In the genomic region with DNA sequence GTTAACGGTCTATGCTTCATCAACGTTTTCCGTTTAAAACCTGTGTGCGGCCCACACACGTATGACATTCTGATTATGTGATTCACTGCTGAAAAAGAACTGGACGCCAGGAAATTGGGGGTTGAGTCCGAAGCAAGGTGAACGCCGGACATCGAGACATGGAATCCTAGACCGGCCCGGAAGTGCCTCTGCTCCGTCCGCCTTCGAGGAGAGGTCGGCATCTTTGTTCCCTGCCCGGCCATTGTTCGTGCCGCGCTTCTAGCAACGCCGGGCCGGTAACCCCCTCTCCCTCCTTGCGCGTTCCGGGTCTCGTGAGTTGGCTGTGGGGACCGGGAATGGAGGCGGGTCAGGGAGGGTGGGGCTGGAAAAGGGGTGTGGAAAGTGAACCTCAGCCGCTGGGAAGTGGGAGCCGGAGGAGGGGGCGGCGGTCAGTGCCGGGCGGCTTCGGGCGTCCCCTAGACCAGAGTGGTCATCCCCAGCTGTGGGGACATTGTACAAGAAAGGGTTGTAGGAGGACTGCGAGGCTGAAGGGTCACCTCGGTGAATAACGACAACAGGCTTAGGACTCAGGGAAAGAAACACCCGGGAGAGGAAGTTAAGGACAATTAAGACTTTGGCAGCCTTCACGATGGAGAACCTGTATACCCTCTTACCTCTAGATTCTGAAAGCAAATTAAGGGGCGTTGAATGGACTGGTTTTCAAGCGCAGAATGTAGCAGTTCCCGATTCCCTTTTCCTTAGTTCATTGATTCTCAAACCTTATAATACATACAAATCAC, we compare ENCODE assay signal across 1 cellular context.
TF ChIP-seq lines count a peak whose summit lies in the region.

Gene ZSCAN9 (plus strand): TSS at position 220 of the 779 bp plus-strand sequence. CDS start 1,810 bp downstream, outside the sequence.

TF ChIP-seq in K562, 482 proteins besides CTCF, POLR2A, EP300 and RAD21 (continued from another document and continues in another):
- TF ChIP-seq, protein P1, sequence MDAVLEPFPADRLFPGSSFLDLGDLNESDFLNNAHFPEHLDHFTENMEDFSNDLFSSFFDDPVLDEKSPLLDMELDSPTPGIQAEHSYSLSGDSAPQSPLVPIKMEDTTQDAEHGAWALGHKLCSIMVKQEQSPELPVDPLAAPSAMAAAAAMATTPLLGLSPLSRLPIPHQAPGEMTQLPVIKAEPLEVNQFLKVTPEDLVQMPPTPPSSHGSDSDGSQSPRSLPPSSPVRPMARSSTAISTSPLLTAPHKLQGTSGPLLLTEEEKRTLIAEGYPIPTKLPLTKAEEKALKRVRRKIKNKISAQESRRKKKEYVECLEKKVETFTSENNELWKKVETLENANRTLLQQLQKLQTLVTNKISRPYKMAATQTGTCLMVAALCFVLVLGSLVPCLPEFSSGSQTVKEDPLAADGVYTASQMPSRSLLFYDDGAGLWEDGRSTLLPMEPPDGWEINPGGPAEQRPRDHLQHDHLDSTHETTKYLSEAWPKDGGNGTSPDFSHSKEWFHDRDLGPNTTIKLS (IDR thresholded peaks at IDR 0.05; ENCODE audit: borderline replicate concordance, low read depth) = peak; percentile 88
- 0 out of 2 replicates have a peak, but pooled peaks have one; percentile 59 for TF ChIP-seq HEY1 (CRISPR knock-in tag; IDR thresholded peaks at IDR 0.05; ENCODE audit: borderline replicate concordance)
- TF ChIP-seq PTRF (tag; IDR thresholded peaks at IDR 0.05) = no peak
- peak in 1 of 2 experiments; percentile 98; a peak in 2 of 4 replicates for TF ChIP-seq KDM4B (IDR thresholded peaks at IDR 0.05; ENCODE audit: borderline replicate concordance in 2 of 2, low read depth in 1 of 2)
- 0 out of 2 replicates have a peak, but pooled peaks have one; percentile 65 for TF ChIP-seq KLF13 (tag; IDR thresholded peaks at IDR 0.05; ENCODE audit: borderline replicate concordance, low read depth)
- TF ChIP-seq TCF3 (CRISPR knock-in tag; IDR thresholded peaks at IDR 0.05) = 0 out of 2 replicates have a peak, but pooled peaks have one; percentile 27
- TF ChIP-seq TCF7 (IDR thresholded peaks at IDR 0.05; ENCODE audit: borderline replicate concordance) = peak; percentile 91
- peak; percentile 17; the same call in 1 of the 2 replicates for TF ChIP-seq RAD51 (IDR thresholded peaks at IDR 0.05; ENCODE audit: borderline replicate concordance, low read depth)
- TF ChIP-seq RNF2 (IDR thresholded peaks at IDR 0.05) = peak; percentile 93
- TF ChIP-seq ZNF263 (CRISPR knock-in tag; IDR thresholded peaks at IDR 0.05; ENCODE audit: borderline replicate concordance) = peak; percentile 36; the same call in 1 of the 2 replicates
- TF ChIP-seq HBP1 (CRISPR knock-in tag; IDR thresholded peaks at IDR 0.05) = no peak; the same call in 1 of the 2 replicates
- TF ChIP-seq BRCA1 (IDR thresholded peaks at IDR 0.05) = no peak
- no peak for TF ChIP-seq BRCA1 (CRISPR knock-in tag; IDR thresholded peaks at IDR 0.05)
- TF ChIP-seq HOXB6 (CRISPR knock-in tag; IDR thresholded peaks at IDR 0.05; ENCODE audit: borderline replicate concordance) = no peak
- no peak for TF ChIP-seq CBX2 (IDR thresholded peaks at IDR 0.05; ENCODE audit: insufficient read depth, low read length, poor library complexity, severe bottlenecking)
- TF ChIP-seq ARHGAP35 (IDR thresholded peaks at IDR 0.05; ENCODE audit: partially characterized antibody) = no peak
- peak; percentile 76 for TF ChIP-seq FOSL1 (tag; conservative IDR thresholded peaks at IDR 0.05)
- TF ChIP-seq JUND (IDR thresholded peaks at IDR 0.05; ENCODE audit: borderline replicate concordance, low read depth, low read length) = peak; percentile 81
- no peak; the same call in 2 of the 3 replicates for TF ChIP-seq JUND (tag; IDR thresholded peaks at IDR 0.05; ENCODE audit: borderline replicate concordance, low read depth, low read length)
- no peak for TF ChIP-seq SRSF3 (IDR thresholded peaks at IDR 0.05; ENCODE audit: insufficient read depth, low read length)
- TF ChIP-seq ZNF347 (CRISPR knock-in tag; IDR thresholded peaks at IDR 0.05; ENCODE audit: low read depth) = no peak
- TF ChIP-seq, protein P2, sequence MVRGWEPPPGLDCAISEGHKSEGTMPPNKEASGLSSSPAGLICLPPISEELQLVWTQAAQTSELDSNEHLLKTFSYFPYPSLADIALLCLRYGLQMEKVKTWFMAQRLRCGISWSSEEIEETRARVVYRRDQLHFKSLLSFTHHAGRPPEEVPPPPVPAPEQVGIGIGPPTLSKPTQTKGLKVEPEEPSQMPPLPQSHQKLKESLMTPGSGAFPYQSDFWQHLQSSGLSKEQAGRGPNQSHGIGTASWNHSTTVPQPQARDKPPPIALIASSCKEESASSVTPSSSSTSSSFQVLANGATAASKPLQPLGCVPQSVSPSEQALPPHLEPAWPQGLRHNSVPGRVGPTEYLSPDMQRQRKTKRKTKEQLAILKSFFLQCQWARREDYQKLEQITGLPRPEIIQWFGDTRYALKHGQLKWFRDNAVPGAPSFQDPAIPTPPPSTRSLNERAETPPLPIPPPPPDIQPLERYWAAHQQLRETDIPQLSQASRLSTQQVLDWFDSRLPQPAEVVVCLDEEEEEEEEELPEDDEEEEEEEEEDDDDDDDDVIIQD (CRISPR knock-in tag; IDR thresholded peaks at IDR 0.05) = no peak
- peak; percentile 98 for TF ChIP-seq RBFOX2 (IDR thresholded peaks at IDR 0.05; ENCODE audit: low read depth, low read length)
- TF ChIP-seq EGR1 (conservative IDR thresholded peaks at IDR 0.05) = peak; percentile 72
- TF ChIP-seq TCF7L2 (IDR thresholded peaks at IDR 0.05; ENCODE audit: low read depth, low read length) = no peak; the same call in 1 of the 2 replicates
- TF ChIP-seq POLR2AphosphoS2 (IDR thresholded peaks at IDR 0.05; ENCODE audit: low read length) = no peak
- TF ChIP-seq DDX20 (tag; IDR thresholded peaks at IDR 0.05; ENCODE audit: low read depth) = 0 out of 2 replicates have a peak, but pooled peaks have one; percentile 0
- peak; percentile 89 for TF ChIP-seq MYC (IDR thresholded peaks at IDR 0.05; ENCODE audit: low read depth, low read length)
- 0 out of 2 replicates have a peak, but pooled peaks have one; percentile 29 for TF ChIP-seq MYC (CRISPR knock-in tag; IDR thresholded peaks at IDR 0.05; ENCODE audit: borderline replicate concordance, low read depth)
- TF ChIP-seq, protein P3, sequence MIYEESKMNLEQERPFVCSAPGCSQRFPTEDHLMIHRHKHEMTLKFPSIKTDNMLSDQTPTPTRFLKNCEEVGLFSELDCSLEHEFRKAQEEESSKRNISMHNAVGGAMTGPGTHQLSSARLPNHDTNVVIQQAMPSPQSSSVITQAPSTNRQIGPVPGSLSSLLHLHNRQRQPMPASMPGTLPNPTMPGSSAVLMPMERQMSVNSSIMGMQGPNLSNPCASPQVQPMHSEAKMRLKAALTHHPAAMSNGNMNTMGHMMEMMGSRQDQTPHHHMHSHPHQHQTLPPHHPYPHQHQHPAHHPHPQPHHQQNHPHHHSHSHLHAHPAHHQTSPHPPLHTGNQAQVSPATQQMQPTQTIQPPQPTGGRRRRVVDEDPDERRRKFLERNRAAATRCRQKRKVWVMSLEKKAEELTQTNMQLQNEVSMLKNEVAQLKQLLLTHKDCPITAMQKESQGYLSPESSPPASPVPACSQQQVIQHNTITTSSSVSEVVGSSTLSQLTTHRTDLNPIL (CRISPR knock-in tag; IDR thresholded peaks at IDR 0.05) = no peak
- peak; percentile 62; the same call in 1 of the 2 replicates for TF ChIP-seq SMAD3 (CRISPR knock-in tag; conservative IDR thresholded peaks at IDR 0.05)
- TF ChIP-seq CHD1 (IDR thresholded peaks at IDR 0.05; ENCODE audit: low read length) = no peak
- no peak for TF ChIP-seq TRIM28 (IDR thresholded peaks at IDR 0.05)
- TF ChIP-seq CEBPG (CRISPR knock-in tag; IDR thresholded peaks at IDR 0.05) = no peak
- TF ChIP-seq CEBPG (tag; conservative IDR thresholded peaks at IDR 0.05 in 1 of 2, IDR thresholded peaks at IDR 0.05 in 1 of 2) = no peak
- peak; percentile 60; the same call in 1 of the 2 replicates for TF ChIP-seq CREB1 (IDR thresholded peaks at IDR 0.05)
- peak; percentile 51; the same call in 1 of the 2 replicates for TF ChIP-seq CREB1 (CRISPR knock-in tag; IDR thresholded peaks at IDR 0.05)
- TF ChIP-seq ZNF79 (CRISPR knock-in tag; IDR thresholded peaks at IDR 0.05; ENCODE audit: low read depth) = no peak
- peak; percentile 80 for TF ChIP-seq SIN3B (IDR thresholded peaks at IDR 0.05; ENCODE audit: low read depth)
- TF ChIP-seq TSC22D4 (tag; IDR thresholded peaks at IDR 0.05) = no peak
- no peak for TF ChIP-seq U2AF1 (optimal IDR thresholded peaks at IDR 0.05; ENCODE audit: low read depth, low read length)
- TF ChIP-seq POLR3A (IDR thresholded peaks at IDR 0.05; ENCODE audit: borderline replicate concordance, extremely low read depth, insufficient read depth, insufficient read length) = no peak
- TF ChIP-seq BMI1 (IDR thresholded peaks at IDR 0.05; ENCODE audit: low read length) = 0 out of 2 replicates have a peak, but pooled peaks have one; percentile 35
- TF ChIP-seq HMGN3 (IDR thresholded peaks at IDR 0.05; ENCODE audit: borderline replicate concordance, extremely low read depth, insufficient read length, low read depth, low read length) = peak; percentile 32
- no peak for TF ChIP-seq ZC3H4 (CRISPR knock-in tag; IDR thresholded peaks at IDR 0.05; ENCODE audit: borderline replicate concordance)
- TF ChIP-seq, protein P4, sequence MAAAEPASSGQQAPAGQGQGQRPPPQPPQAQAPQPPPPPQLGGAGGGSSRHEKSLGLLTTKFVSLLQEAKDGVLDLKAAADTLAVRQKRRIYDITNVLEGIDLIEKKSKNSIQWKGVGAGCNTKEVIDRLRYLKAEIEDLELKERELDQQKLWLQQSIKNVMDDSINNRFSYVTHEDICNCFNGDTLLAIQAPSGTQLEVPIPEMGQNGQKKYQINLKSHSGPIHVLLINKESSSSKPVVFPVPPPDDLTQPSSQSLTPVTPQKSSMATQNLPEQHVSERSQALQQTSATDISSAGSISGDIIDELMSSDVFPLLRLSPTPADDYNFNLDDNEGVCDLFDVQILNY (CRISPR knock-in tag; IDR thresholded peaks at IDR 0.05) = 0 out of 2 replicates have a peak, but pooled peaks have one; percentile 77
- TF ChIP-seq ZNF174 (CRISPR knock-in tag; IDR thresholded peaks at IDR 0.05) = no peak
- TF ChIP-seq ZNF449 (CRISPR knock-in tag; IDR thresholded peaks at IDR 0.05) = no peak
- TF ChIP-seq ERF (CRISPR knock-in tag; IDR thresholded peaks at IDR 0.05) = no peak
- TF ChIP-seq SMAD4 (CRISPR knock-in tag; conservative IDR thresholded peaks at IDR 0.05) = peak; percentile 73
- peak; percentile 77; the same call in 1 of the 2 replicates for TF ChIP-seq ZNF511 (CRISPR knock-in tag; IDR thresholded peaks at IDR 0.05)
- no peak for TF ChIP-seq CBFA2T2 (conservative IDR thresholded peaks at IDR 0.05)
- no peak for TF ChIP-seq BRF1 (IDR thresholded peaks at IDR 0.05; ENCODE audit: borderline replicate concordance, extremely low read depth, insufficient read length)
- no peak for TF ChIP-seq ZNF124 (CRISPR knock-in tag; IDR thresholded peaks at IDR 0.05)
- TF ChIP-seq EZH2 (IDR thresholded peaks at IDR 0.05; ENCODE audit: borderline replicate concordance, low read depth, low read length) = no peak
- TF ChIP-seq EHMT2 (IDR thresholded peaks at IDR 0.05) = no peak; the same call in 1 of the 2 replicates
- peak; percentile 31 for TF ChIP-seq POU5F1 (IDR thresholded peaks at IDR 0.05; ENCODE audit: borderline replicate concordance, low read depth, low read length, partially characterized antibody)
- TF ChIP-seq, protein P5, sequence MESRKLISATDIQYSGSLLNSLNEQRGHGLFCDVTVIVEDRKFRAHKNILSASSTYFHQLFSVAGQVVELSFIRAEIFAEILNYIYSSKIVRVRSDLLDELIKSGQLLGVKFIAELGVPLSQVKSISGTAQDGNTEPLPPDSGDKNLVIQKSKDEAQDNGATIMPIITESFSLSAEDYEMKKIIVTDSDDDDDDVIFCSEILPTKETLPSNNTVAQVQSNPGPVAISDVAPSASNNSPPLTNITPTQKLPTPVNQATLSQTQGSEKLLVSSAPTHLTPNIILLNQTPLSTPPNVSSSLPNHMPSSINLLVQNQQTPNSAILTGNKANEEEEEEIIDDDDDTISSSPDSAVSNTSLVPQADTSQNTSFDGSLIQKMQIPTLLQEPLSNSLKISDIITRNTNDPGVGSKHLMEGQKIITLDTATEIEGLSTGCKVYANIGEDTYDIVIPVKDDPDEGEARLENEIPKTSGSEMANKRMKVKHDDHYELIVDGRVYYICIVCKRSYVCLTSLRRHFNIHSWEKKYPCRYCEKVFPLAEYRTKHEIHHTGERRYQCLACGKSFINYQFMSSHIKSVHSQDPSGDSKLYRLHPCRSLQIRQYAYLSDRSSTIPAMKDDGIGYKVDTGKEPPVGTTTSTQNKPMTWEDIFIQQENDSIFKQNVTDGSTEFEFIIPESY (CRISPR knock-in tag; IDR thresholded peaks at IDR 0.05) = no peak
- TF ChIP-seq KLF10 (CRISPR knock-in tag; IDR thresholded peaks at IDR 0.05) = no peak
- no peak for TF ChIP-seq CCAR2 (IDR thresholded peaks at IDR 0.05; ENCODE audit: low read depth, low read length)
- no peak for TF ChIP-seq ZSCAN32 (CRISPR knock-in tag; IDR thresholded peaks at IDR 0.05)
- TF ChIP-seq RBM22 (IDR thresholded peaks at IDR 0.05; ENCODE audit: low read depth, low read length, poor library complexity, severe bottlenecking) = peak; percentile 71
- peak; percentile 93 for TF ChIP-seq TBP (optimal IDR thresholded peaks at IDR 0.05; ENCODE audit: low read depth, low read length)
